In the genomic region with DNA sequence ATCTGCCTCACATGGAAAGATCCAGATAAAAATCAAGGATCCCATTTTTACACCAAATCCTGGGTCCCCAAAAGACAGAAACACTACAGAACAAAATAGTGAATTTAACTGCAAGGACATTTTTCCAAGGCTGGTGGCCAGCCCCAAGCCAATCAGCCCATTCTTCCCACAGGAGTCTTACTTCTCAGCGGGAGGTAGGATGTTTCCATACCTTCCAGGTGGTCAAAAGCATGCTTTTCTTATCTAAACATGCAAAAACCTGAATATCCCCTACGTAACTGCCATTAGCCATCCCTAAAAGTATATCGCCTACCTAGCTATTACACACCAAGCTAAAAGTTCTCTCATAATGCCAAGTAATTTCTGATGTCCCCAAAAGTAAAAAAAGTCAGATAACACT, we compare ENCODE assay signal across 23 cellular contexts. TPM values are rescaled to one million over a fixed set of nuclear protein-coding genes. Genes with fewer than 3 reads are reported as not detected.
DNase-seq lines count a peak whose midpoint lies in the region; ATAC-seq lines count a peak whose summit lies in the region.
"Had no signal": no experiment of that assay in that cellular context is flagged by ENCODE, and none has a peak within 500 bp of the region (broad histone marks: within the 10 kb centered on the region; RNA-seq: fewer than 3 reads in every experiment).

No MANE protein-coding gene starts in this region.

- H3K9me3 Mint-ChIP-seq in activated naive CD4-positive, alpha-beta T cell treated with anti-CD3 and anti-CD28 coated beads, Interleukin-2, amount 10 ng/mL, durations not matched to agents 7 days and 5 days, result no peaks in the 10 kb centered on the region
- peaks cover 3% of the 10 kb centered on the region for H3K9me3 Mint-ChIP-seq in activated naive CD8-positive, alpha-beta T cell treated with anti-CD3 and anti-CD28 coated beads, Interleukin-2, amount 50 U/mL, for 24 hours

- no peak for DNase-seq in activated naive CD4-positive, alpha-beta T cell treated with anti-CD3 and anti-CD28 coated beads, Interleukin-2, amount 10 ng/mL, durations not matched to agents 7 days and 5 days
- no peak for DNase-seq in activated naive CD4-positive, alpha-beta T cell treated with Interleukin-2 at 50 U/mL for 16 hours
- DNase-seq in activated naive CD8-positive, alpha-beta T cell treated with anti-CD3 and anti-CD28 coated beads, Interleukin-2, amount 50 U/mL, for 24 hours, result no peak
- DNase-seq in trophoblast cell (peak; percentile 38 to 77), HCEC 1CT (no peak), mesenteric fat pad (ENCODE audit: low spot score) (no peak)
- DNase-seq: DMS53; GF-D8; H7; Kasumi-1; NCI-H1694; NCI-H2081; NCI-H2171; NCI-H345; NCI-H524; NCI-H774; NK-92 treated with Interleukin-12 subunit alpha and Interleukin-12 subunit beta, amount 100 ng/mL, for 24 hours; SIG-M5 had no signal

- no peak overlapping the region for H4K12ac ChIP-seq in trophoblast cell (ENCODE audit: low read depth, low read length)

- H3K4me1 ChIP-seq in HUES48 (ENCODE audit: control insufficient read depth, insufficient read depth, low read length) (peaks cover 71% of the 10 kb centered on the region), trophoblast cell (ENCODE audit: control insufficient read depth in 1 of 2, insufficient read depth in 2 of 2, low read length in 2 of 2) (peaks cover 0 to 7% of the 10 kb centered on the region in 2 experiments)

- H3K4me2 ChIP-seq in trophoblast cell (ENCODE audit: low read length), result no peak overlapping the region
- H3K4me2 ChIP-seq: A549 had no signal

- H3K4me3 ChIP-seq in HUES48 (ENCODE audit: low read depth, low read length), result no peak overlapping the region
- no peak overlapping the region for H3K4me3 ChIP-seq in trophoblast cell (ENCODE audit: low read depth, low read length)
- H3K4me3 ChIP-seq: A549 had no signal

- no peak overlapping the region for H3K9ac ChIP-seq in HUES48 (ENCODE audit: low read depth, low read length)
- no peak overlapping the region for H3K9ac ChIP-seq in trophoblast cell (ENCODE audit: low read length)

- no peak overlapping the region for H2AFZ ChIP-seq in trophoblast cell (ENCODE audit: insufficient read depth, low read length, poor library complexity)

- no peaks in the 10 kb centered on the region for H3K79me1 ChIP-seq in trophoblast cell (ENCODE audit: low read length)

- H3K27ac ChIP-seq in HUES48 (ENCODE audit: low read depth, low read length) (peak overlapping the region; percentile 65), trophoblast cell (ENCODE audit: low read depth, low read length) (no peak overlapping the region)
- H3K27ac ChIP-seq: A549, RWPE1 had no signal

- H4K8ac ChIP-seq in trophoblast cell (ENCODE audit: low read depth, low read length), result no peak overlapping the region

- no peak overlapping the region for H2BK12ac ChIP-seq in trophoblast cell (ENCODE audit: low read length)

- no peaks in the 10 kb centered on the region for H3K27me3 ChIP-seq in HUES48 (ENCODE audit: control insufficient read depth, insufficient read depth, low read length)
- H3K27me3 ChIP-seq in trophoblast cell (ENCODE audit: insufficient read depth, low read length), result no peaks in the 10 kb centered on the region

- H2BK5ac ChIP-seq in trophoblast cell (ENCODE audit: low read depth, low read length, poor library complexity), result no peak overlapping the region

- CTCF ChIA-PET in activated naive CD4-positive, alpha-beta T cell treated with anti-CD3 and anti-CD28 coated beads, Interleukin-2, amount 10 ng/mL, durations not matched to agents 7 days and 5 days (lab: Charles Lee), result no interaction called here

- no peak overlapping the region for H2AK5ac ChIP-seq in trophoblast cell (ENCODE audit: low read length)

- H3K4me3 Mint-ChIP-seq in activated naive CD4-positive, alpha-beta T cell treated with anti-CD3 and anti-CD28 coated beads, Interleukin-2, amount 10 ng/mL, durations not matched to agents 7 days and 5 days, result no peak overlapping the region
- no peak overlapping the region for H3K4me3 Mint-ChIP-seq in activated naive CD8-positive, alpha-beta T cell treated with anti-CD3 and anti-CD28 coated beads, Interleukin-2, amount 50 U/mL, for 24 hours
- H3K4me3 Mint-ChIP-seq: B cell had no signal

- H3K36me3 ChIP-seq in HUES48 (ENCODE audit: control insufficient read depth, insufficient read depth, low read length), result no peaks in the 10 kb centered on the region
- H3K36me3 ChIP-seq in trophoblast cell (ENCODE audit: control insufficient read depth in 1 of 2, insufficient read depth in 2 of 2, low read length in 2 of 2), result peaks cover 0 to 2% of the 10 kb centered on the region in 2 experiments

- no peak overlapping the region for H3K23ac ChIP-seq in trophoblast cell (ENCODE audit: low read length)

- H3K79me2 ChIP-seq in trophoblast cell (ENCODE audit: control insufficient read depth, insufficient read depth, low read length, poor library complexity), result peaks cover 2% of the 10 kb centered on the region

- H3K4me1 Mint-ChIP-seq in activated naive CD4-positive, alpha-beta T cell treated with anti-CD3 and anti-CD28 coated beads, Interleukin-2, amount 10 ng/mL, durations not matched to agents 7 days and 5 days, result peaks cover 15% of the 10 kb centered on the region
- peaks cover 85% of the 10 kb centered on the region for H3K4me1 Mint-ChIP-seq in activated naive CD8-positive, alpha-beta T cell treated with anti-CD3 and anti-CD28 coated beads, Interleukin-2, amount 50 U/mL, for 24 hours

- H3K14ac ChIP-seq in trophoblast cell (ENCODE audit: low read length), result no peak overlapping the region

- H4K91ac ChIP-seq in trophoblast cell (ENCODE audit: low read depth, low read length), result no peak overlapping the region

- peaks cover 20% of the 10 kb centered on the region for H3K36me3 Mint-ChIP-seq in activated naive CD4-positive, alpha-beta T cell treated with anti-CD3 and anti-CD28 coated beads, Interleukin-2, amount 10 ng/mL, durations not matched to agents 7 days and 5 days
- peaks cover 60% of the 10 kb centered on the region for H3K36me3 Mint-ChIP-seq in activated naive CD8-positive, alpha-beta T cell treated with anti-CD3 and anti-CD28 coated beads, Interleukin-2, amount 50 U/mL, for 24 hours (ENCODE audit: low read depth)

- peak overlapping the region; percentile 14 for H3K27ac Mint-ChIP-seq in activated naive CD4-positive, alpha-beta T cell treated with anti-CD3 and anti-CD28 coated beads, Interleukin-2, amount 10 ng/mL, durations not matched to agents 7 days and 5 days
- H3K27ac Mint-ChIP-seq in activated naive CD8-positive, alpha-beta T cell treated with anti-CD3 and anti-CD28 coated beads, Interleukin-2, amount 50 U/mL, for 24 hours, result peak overlapping the region; percentile 90
- H3K27ac Mint-ChIP-seq: B cell had no signal

- H3K4ac ChIP-seq in trophoblast cell (ENCODE audit: low read depth, low read length), result no peak overlapping the region

- H3K18ac ChIP-seq in trophoblast cell (ENCODE audit: low read length), result no peak overlapping the region

- H3K9me3 ChIP-seq in HUES48 (ENCODE audit: control insufficient read depth, insufficient read depth, low read length), result no peaks in the 10 kb centered on the region
- H3K9me3 ChIP-seq in trophoblast cell (ENCODE audit: insufficient read depth, low read depth, low read length), result no peaks in the 10 kb centered on the region
- H3K9me3 ChIP-seq: A549 had no signal

- H2BK120ac ChIP-seq in trophoblast cell (ENCODE audit: insufficient read depth, low read length, poor library complexity), result no peak overlapping the region

- no peaks in the 10 kb centered on the region for H3K27me3 Mint-ChIP-seq in activated naive CD4-positive, alpha-beta T cell treated with anti-CD3 and anti-CD28 coated beads, Interleukin-2, amount 10 ng/mL, durations not matched to agents 7 days and 5 days
- no peaks in the 10 kb centered on the region for H3K27me3 Mint-ChIP-seq in activated naive CD8-positive, alpha-beta T cell treated with anti-CD3 and anti-CD28 coated beads, Interleukin-2, amount 50 U/mL, for 24 hours
- H3K27me3 Mint-ChIP-seq: B cell had no signal

- WGBS in trophoblast cell (ENCODE audit: extremely low coverage, insufficient coverage, insufficient read length), result no CpG with 5 or more reads among the region's 3 CpGs

- no peak for ATAC-seq in activated naive CD8-positive, alpha-beta T cell treated with anti-CD3 and anti-CD28 coated beads, Interleukin-2, amount 50 U/mL, for 24 hours
- ATAC-seq in GM21529 (IDR thresholded peaks at IDR 0.05; ENCODE audit: unreplicated experiment), result no peak
- ATAC-seq: A549 had no signal

RNA-seq across cellular contexts. Expression of a gene that starts 20.6 kb away (rescaled TPM):
- polyA plus RNA-seq in trophoblast cell (2013), result 9.2 and 9.4 TPM in 2 replicates
- total RNA-seq in mesenteric fat pad, result 9.4 TPM

Comparison
In these comparisons a context has a peak if more than half of its experiments do, and no peak if none do; other contexts are left out.
1. DNase-seq: peak in trophoblast cell (2 of 2); none in activated naive CD4-positive, alpha-beta T cell treated with anti-CD3 and anti-CD28 coated beads, Interleukin-2, amount 10 ng/mL, durations not matched to agents 7 days and 5 days (single experiment), activated naive CD4-positive, alpha-beta T cell treated with Interleukin-2 at 50 U/mL for 16 hours (single experiment), activated naive CD8-positive, alpha-beta T cell treated with anti-CD3 and anti-CD28 coated beads, Interleukin-2, amount 50 U/mL, for 24 hours (single experiment), HCEC 1CT (single experiment) and mesenteric fat pad (single experiment).